Comparison of ENCODE assay signal across 8 cellular contexts in genomic region chr2:86249843-86250402, GRCh38. TPM values are rescaled to one million over a fixed set of nuclear protein-coding genes. Genes with fewer than 3 reads are reported as not detected.
DNase-seq lines count a peak whose midpoint lies in the region; ATAC-seq and TF ChIP-seq lines count a peak whose summit lies in the region.

No MANE protein-coding gene starts in this region.

- H3K27me3 ChIP-seq in OCI-LY1 (ENCODE audit: insufficient read depth, low read length), result no peaks in the 10 kb centered on the region
- H3K27me3 ChIP-seq in muscle layer of duodenum (ENCODE audit: low read depth, low read length), result no peaks in the 10 kb centered on the region

- H3K27me3 Mint-ChIP-seq in activated CD4-positive, alpha-beta T cell treated with anti-CD3 and anti-CD28 coated beads, Interleukin-2, amount 10 ng/mL, durations not matched to agents 7 days and 5 days, result peaks cover 10% of the 10 kb centered on the region
- H3K27me3 Mint-ChIP-seq in activated naive CD4-positive, alpha-beta T cell treated with anti-CD3 and anti-CD28 coated beads for 36 hours (ENCODE audit: low read depth), result no peaks in the 10 kb centered on the region

- H3K9ac ChIP-seq in OCI-LY1 (ENCODE audit: low read length), result no peak overlapping the region

- ATAC-seq in GM21786 (IDR thresholded peaks at IDR 0.05; ENCODE audit: unreplicated experiment), result peak; percentile 82

- H3K9me2 ChIP-seq in OCI-LY1 (ENCODE audit: low read depth, low read length), result no peaks in the 10 kb centered on the region

- H2AFZ ChIP-seq in OCI-LY1 (ENCODE audit: low read length), result no peak overlapping the region

- H3K4me2 ChIP-seq in OCI-LY1 (ENCODE audit: low read length), result no peak overlapping the region

- no peaks in the 10 kb centered on the region for H3F3A ChIP-seq in OCI-LY1 (ENCODE audit: insufficient read depth, low read length)

- intact Hi-C loops in activated naive CD4-positive, alpha-beta T cell treated with anti-CD3 and anti-CD28 coated beads for 36 hours (cut with micrococcal nuclease), result no loop called here

- H3K27ac ChIP-seq in OCI-LY1 (ENCODE audit: low read depth, low read length, poor library complexity, severe bottlenecking) (no peak overlapping the region), muscle layer of duodenum (ENCODE audit: low read length) (peak overlapping the region; percentile 37), RWPE1 (no peak overlapping the region)

- no peaks in the 10 kb centered on the region for H3K79me2 ChIP-seq in OCI-LY1 (ENCODE audit: insufficient read depth, low read length)

- H3K27ac Mint-ChIP-seq in activated CD4-positive, alpha-beta T cell treated with anti-CD3 and anti-CD28 coated beads, Interleukin-2, amount 10 ng/mL, durations not matched to agents 7 days and 5 days, result no peak overlapping the region
- H3K27ac Mint-ChIP-seq in activated naive CD4-positive, alpha-beta T cell treated with anti-CD3 and anti-CD28 coated beads for 36 hours, result no peak overlapping the region

- no peak overlapping the region for H3K4me3 Mint-ChIP-seq in activated CD4-positive, alpha-beta T cell treated with anti-CD3 and anti-CD28 coated beads, Interleukin-2, amount 10 ng/mL, durations not matched to agents 7 days and 5 days
- no peak overlapping the region for H3K4me3 Mint-ChIP-seq in activated naive CD4-positive, alpha-beta T cell treated with anti-CD3 and anti-CD28 coated beads for 36 hours

- no peaks in the 10 kb centered on the region for H3K4me1 Mint-ChIP-seq in activated CD4-positive, alpha-beta T cell treated with anti-CD3 and anti-CD28 coated beads, Interleukin-2, amount 10 ng/mL, durations not matched to agents 7 days and 5 days
- H3K4me1 Mint-ChIP-seq in activated naive CD4-positive, alpha-beta T cell treated with anti-CD3 and anti-CD28 coated beads for 36 hours (ENCODE audit: low read depth), result no peaks in the 10 kb centered on the region

- CTCF ChIA-PET in RWPE1 (lab: Yijun Ruan, JAX), result interaction anchor here (0.7 to 1.1 kb wide), 2 partner anchors 8 to 107 kb away, joined by 3 read pairs; no protein-coding TSS in a partner anchor
- CTCF ChIA-PET in activated CD4-positive, alpha-beta T cell treated with anti-CD3 and anti-CD28 coated beads, Interleukin-2, amount 10 ng/mL, durations not matched to agents 7 days and 5 days (lab: Charles Lee), result interaction anchor here (0.8 to 1.6 kb wide), 2 partner anchors 10 to 74 kb away, joined by 3 to 4 read pairs; no protein-coding TSS in a partner anchor
- CTCF ChIA-PET in activated naive CD4-positive, alpha-beta T cell treated with anti-CD3 and anti-CD28 coated beads for 36 hours (lab: Charles Lee), result interaction anchor here (1.2 kb wide), 1 partner anchor 29 kb away, joined by 3 read pairs; no protein-coding TSS in a partner anchor

- POLR2A ChIA-PET in RWPE1 (lab: Yijun Ruan, JAX; ENCODE audit: low non-redundant PET), result no interaction called here
- POLR2A ChIA-PET in activated CD4-positive, alpha-beta T cell treated with anti-CD3 and anti-CD28 coated beads, Interleukin-2, amount 10 ng/mL, durations not matched to agents 7 days and 5 days (lab: Charles Lee), result no interaction called here

- H3K4me3 ChIP-seq in OCI-LY1 (ENCODE audit: low read depth, low read length, poor library complexity, severe bottlenecking), result no peak overlapping the region
- peak overlapping the region in 1 of 2 donors; percentile 3 for H3K4me3 ChIP-seq in muscle layer of duodenum (ENCODE audit: low read depth in 1 of 2, low read length in 2 of 2)

- H3K9me3 Mint-ChIP-seq in activated CD4-positive, alpha-beta T cell treated with anti-CD3 and anti-CD28 coated beads, Interleukin-2, amount 10 ng/mL, durations not matched to agents 7 days and 5 days, result no peaks in the 10 kb centered on the region
- no peaks in the 10 kb centered on the region for H3K9me3 Mint-ChIP-seq in activated naive CD4-positive, alpha-beta T cell treated with anti-CD3 and anti-CD28 coated beads for 36 hours

- peak; percentile 17 for TF ChIP-seq CTCF in GM13976 (IDR thresholded peaks at IDR 0.05; ENCODE audit: borderline replicate concordance, control extremely low read depth, extremely low read depth, insufficient read depth, missing control alignments)
- peak; percentile 52 for TF ChIP-seq CTCF in OCI-LY1 (IDR thresholded peaks at IDR 0.05; ENCODE audit: low read length)
- TF ChIP-seq CTCF in RWPE1 (conservative IDR thresholded peaks at IDR 0.05; ENCODE audit: low read depth), result no peak

- H3K36me3 Mint-ChIP-seq in activated CD4-positive, alpha-beta T cell treated with anti-CD3 and anti-CD28 coated beads, Interleukin-2, amount 10 ng/mL, durations not matched to agents 7 days and 5 days (ENCODE audit: low read depth), result no peaks in the 10 kb centered on the region
- no peaks in the 10 kb centered on the region for H3K36me3 Mint-ChIP-seq in activated naive CD4-positive, alpha-beta T cell treated with anti-CD3 and anti-CD28 coated beads for 36 hours (ENCODE audit: low read depth)

- DNase-seq in GM13976 (ENCODE audit: low spot score) (peak; percentile 53), RWPE1 (ENCODE audit: low spot score) (no peak), globus pallidus (ENCODE audit: low spot score) (no peak)
- DNase-seq in activated CD4-positive, alpha-beta T cell treated with anti-CD3 and anti-CD28 coated beads, Interleukin-2, amount 10 ng/mL, durations not matched to agents 7 days and 5 days, result no peak
- DNase-seq in activated naive CD4-positive, alpha-beta T cell treated with anti-CD3 and anti-CD28 coated beads for 36 hours, result no peak

- H3K4me1 ChIP-seq in OCI-LY1 (ENCODE audit: insufficient read depth, low read length, severe bottlenecking) (no peaks in the 10 kb centered on the region), muscle layer of duodenum (ENCODE audit: control insufficient read depth in 1 of 2, insufficient read depth in 2 of 2, low read length in 2 of 2) (peaks cover 0 to 28% of the 10 kb centered on the region in 2 donors)

- H4K20me1 ChIP-seq in OCI-LY1 (ENCODE audit: insufficient read depth, low read length), result no peaks in the 10 kb centered on the region

- H3K9me3 ChIP-seq in OCI-LY1 (ENCODE audit: low read length) (no peaks in the 10 kb centered on the region), muscle layer of duodenum (ENCODE audit: control insufficient read depth in 1 of 2, low read length in 2 of 2) (no peaks in the 10 kb centered on the region)

- H3K36me3 ChIP-seq in OCI-LY1 (ENCODE audit: insufficient read depth, low read length), result no peaks in the 10 kb centered on the region
- no peaks in the 10 kb centered on the region for H3K36me3 ChIP-seq in muscle layer of duodenum (ENCODE audit: control insufficient read depth in 1 of 2, insufficient read depth in 2 of 2, low read length in 2 of 2)

- in situ Hi-C loops in GM13976 (cut with MboI; ENCODE audit: low sequenced_read_pairs, unreplicated experiment), result no loop called here

RNA-seq across cellular contexts. Expression of gene MRPL35, which starts 50.7 kb away (rescaled TPM):
- total RNA-seq in activated CD4-positive, alpha-beta T cell treated with anti-CD3 and anti-CD28 coated beads, Interleukin-2, amount 10 ng/mL, durations not matched to agents 7 days and 5 days, result 10 to 100 TPM; 45.0 to 58.0 TPM
- total RNA-seq in activated naive CD4-positive, alpha-beta T cell treated with anti-CD3 and anti-CD28 coated beads for 36 hours, result 10 to 100 TPM; 63.0 to 65.0 TPM

RNA-seq across cellular contexts. Expression of gene IMMT, which starts 54.7 kb away (rescaled TPM):
- 100 to 1,000 TPM; 130 to 135 TPM for total RNA-seq in activated CD4-positive, alpha-beta T cell treated with anti-CD3 and anti-CD28 coated beads, Interleukin-2, amount 10 ng/mL, durations not matched to agents 7 days and 5 days
- total RNA-seq in activated naive CD4-positive, alpha-beta T cell treated with anti-CD3 and anti-CD28 coated beads for 36 hours, result 100 to 1,000 TPM; 164 to 168 TPM
